13 cellular contexts compared by ENCODE assay signal in the genomic region with DNA sequence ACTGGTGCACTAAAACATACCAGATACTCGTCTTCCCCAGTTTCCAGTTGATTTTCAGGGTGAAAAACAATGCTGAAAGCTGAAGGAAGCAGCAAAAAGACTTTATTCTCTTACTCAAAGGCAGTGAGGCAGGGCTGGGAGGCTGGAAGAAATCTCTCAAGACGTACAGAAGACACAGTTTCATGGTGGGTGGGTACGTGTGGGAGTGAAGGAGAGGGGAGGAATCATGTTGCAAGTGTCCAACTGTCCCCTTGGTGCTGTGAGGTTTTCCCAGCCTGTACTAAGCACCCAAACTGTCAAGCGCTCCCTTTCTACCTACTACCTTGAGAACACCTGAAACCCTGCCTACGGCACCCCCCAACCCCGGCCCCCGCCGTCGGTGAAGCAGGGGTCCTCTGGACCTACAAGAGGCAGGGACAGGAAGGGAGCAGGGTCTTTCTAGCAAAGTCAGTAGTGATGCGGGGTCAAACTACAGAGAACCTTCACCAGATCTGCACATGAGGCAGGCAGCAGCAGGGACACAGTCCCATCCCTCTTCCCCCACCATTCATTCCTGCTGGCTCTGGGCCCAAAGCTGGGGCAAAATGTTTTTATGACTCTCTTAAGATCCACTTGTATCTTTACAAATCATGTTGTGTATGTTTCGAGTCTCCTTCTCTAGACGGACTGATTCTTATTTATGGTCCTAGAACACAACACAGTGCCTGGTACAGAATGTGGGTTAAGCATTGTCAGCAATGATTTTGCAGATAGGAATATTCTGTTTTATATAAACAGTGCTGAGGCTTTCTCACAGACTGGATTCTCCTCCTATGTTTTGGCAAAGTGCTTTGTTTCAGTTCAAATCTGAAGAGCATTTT. TPM values are rescaled to one million over a fixed set of nuclear protein-coding genes. Genes with fewer than 3 reads are reported as not detected.
DNase-seq lines count a peak whose midpoint lies in the region; ATAC-seq, FAIRE-seq and TF ChIP-seq lines count a peak whose summit lies in the region.
"Had no signal": no experiment of that assay in that cellular context is flagged by ENCODE, and none has a peak within 500 bp of the region (broad histone marks: within the 10 kb centered on the region; RNA-seq: fewer than 3 reads in every experiment).

No MANE protein-coding gene starts in this region.

- TF ChIP-seq CTCF in CD4-positive, alpha-beta T cell (IDR thresholded peaks at IDR 0.05): no peak
- TF ChIP-seq CTCF in DOHH2 (IDR thresholded peaks at IDR 0.05; ENCODE audit: low read depth, low read length, poor library complexity, severe bottlenecking): no peak
- no peak for TF ChIP-seq CTCF in neural progenitor cell (IDR thresholded peaks at IDR 0.05)

- H3K4me3 ChIP-seq in DOHH2 (ENCODE audit: low read length) (no peak overlapping the region), neural progenitor cell (no peak overlapping the region)

- H3K27ac ChIP-seq in CD4-positive, alpha-beta T cell (ENCODE audit: low read depth, low read length): no peak overlapping the region
- peak overlapping the region; percentile 79 for H3K27ac ChIP-seq in DOHH2 (ENCODE audit: low read depth, low read length)
- no peak overlapping the region for H3K27ac ChIP-seq in neural progenitor cell

- no peak for DNase-seq in CD4-positive, alpha-beta T cell
- no peak for DNase-seq in activated T-helper 1 cell treated with anti-CD3 and anti-CD28 coated beads, Interleukin-12 subunit alpha, Interleukin-12 subunit beta, Interleukin-2, Interleukin-4 antibody, amounts not matched to agents 30 ng/mL and 10 ng/mL and 1 ng/mL, durations not matched to agents 14 hours and 24 hours and 36 hours (ENCODE audit: low spot score)
- no peak for DNase-seq in neural progenitor cell (ENCODE audit: low spot score)
- DNase-seq in frontal cortex (ENCODE audit: low spot score in 2 of 2): no peak
- DNase-seq: naive thymus-derived CD8-positive, alpha-beta T cell; RPMI8226; stimulated activated CD8-positive, alpha-beta memory T cell treated with anti-CD3 and anti-CD28 coated beads, Interleukin-4, amount 100 ng/mL, for 48 hours had no signal

- H3K36me3 ChIP-seq in DOHH2 (ENCODE audit: control insufficient read depth, low read length) (peaks cover 21% of the 10 kb centered on the region), neural progenitor cell (no peaks in the 10 kb centered on the region)

- no peak overlapping the region for H3K9ac ChIP-seq in neural progenitor cell

- peaks cover 32% of the 10 kb centered on the region for H3F3A ChIP-seq in DOHH2 (ENCODE audit: control insufficient read depth, insufficient read depth)
- H3F3A ChIP-seq in neural progenitor cell (ENCODE audit: low read depth): peaks cover 34% of the 10 kb centered on the region

- POLR2A ChIA-PET in CD4-positive, alpha-beta T cell (lab: Charles Lee): interaction anchor here (0.6 to 4.2 kb wide), 5 partner anchors 11 to 475 kb away, joined by 3 to 31 read pairs (median 12); partner anchors contain the start of gene ELF2

- H3K4me2 ChIP-seq in DOHH2 (ENCODE audit: low read length) (peak overlapping the region; percentile 94; the same call in 1 of the 2 replicates), neural progenitor cell (no peak overlapping the region)

- H3K4me1 ChIP-seq in DOHH2 (ENCODE audit: control insufficient read depth, low read length) (peaks cover 67% of the 10 kb centered on the region), neural progenitor cell (peaks cover 27% of the 10 kb centered on the region)

- no peak for ATAC-seq in CD4-positive, alpha-beta T cell (ENCODE audit: poor library complexity)
- ATAC-seq in GM19467 (IDR thresholded peaks at IDR 0.05; ENCODE audit: unreplicated experiment) (no peak), GM21723 (IDR thresholded peaks at IDR 0.05; ENCODE audit: unreplicated experiment) (no peak)
- ATAC-seq: naive thymus-derived CD8-positive, alpha-beta T cell had no signal

- no peaks in the 10 kb centered on the region for H3K9me3 ChIP-seq in CD4-positive, alpha-beta T cell (ENCODE audit: control insufficient read depth, low read length)
- no peaks in the 10 kb centered on the region for H3K9me3 ChIP-seq in DOHH2 (ENCODE audit: control insufficient read depth, insufficient read depth, low read length)
- no peaks in the 10 kb centered on the region for H3K9me3 ChIP-seq in neural progenitor cell (ENCODE audit: low read depth)

- no peak for FAIRE-seq in frontal cortex (lab: Jason Lieb, UNC)
- FAIRE-seq: colon, H54, TTC549 had no signal

- H3K79me2 ChIP-seq in DOHH2 (ENCODE audit: control insufficient read depth, low read length) (peaks cover 28% of the 10 kb centered on the region), neural progenitor cell (ENCODE audit: low read depth) (no peaks in the 10 kb centered on the region)

- no peak overlapping the region for H2AFZ ChIP-seq in neural progenitor cell (replicated peaks)

- H3K27me3 ChIP-seq in CD4-positive, alpha-beta T cell (ENCODE audit: control insufficient read depth, insufficient read depth, low read length): no peaks in the 10 kb centered on the region
- H3K27me3 ChIP-seq in DOHH2 (ENCODE audit: control insufficient read depth, low read length) (no peaks in the 10 kb centered on the region), neural progenitor cell (peaks cover 70% of the 10 kb centered on the region)

- peak overlapping the region; percentile 99 for H3K27ac Mint-ChIP-seq in CD4-positive, alpha-beta T cell
- H3K27ac Mint-ChIP-seq in activated T-helper 1 cell treated with anti-CD3 and anti-CD28 coated beads, Interleukin-12 subunit alpha, Interleukin-12 subunit beta, Interleukin-2, Interleukin-4 antibody, amounts not matched to agents 30 ng/mL and 10 ng/mL and 1 ng/mL, durations not matched to agents 14 hours and 24 hours and 36 hours: peak overlapping the region; percentile 10
- H3K27ac Mint-ChIP-seq in neural progenitor cell: no peak overlapping the region

- H4K20me1 ChIP-seq in DOHH2 (ENCODE audit: control insufficient read depth, insufficient read depth, low read depth, low read length) (peaks cover 11% of the 10 kb centered on the region; the same call in 1 of the 2 replicates), neural progenitor cell (ENCODE audit: low read depth) (no peaks in the 10 kb centered on the region)

- H3K4me3 Mint-ChIP-seq in CD4-positive, alpha-beta T cell: peak overlapping the region; percentile 100
- peak overlapping the region; percentile 7 for H3K4me3 Mint-ChIP-seq in activated T-helper 1 cell treated with anti-CD3 and anti-CD28 coated beads, Interleukin-12 subunit alpha, Interleukin-12 subunit beta, Interleukin-2, Interleukin-4 antibody, amounts not matched to agents 30 ng/mL and 10 ng/mL and 1 ng/mL, durations not matched to agents 14 hours and 24 hours and 36 hours
- peak overlapping the region; percentile 29 for H3K4me3 Mint-ChIP-seq in neural progenitor cell

- peaks cover 61% of the 10 kb centered on the region for H3K4me1 Mint-ChIP-seq in CD4-positive, alpha-beta T cell (ENCODE audit: low read depth)
- H3K4me1 Mint-ChIP-seq in activated T-helper 1 cell treated with anti-CD3 and anti-CD28 coated beads, Interleukin-12 subunit alpha, Interleukin-12 subunit beta, Interleukin-2, Interleukin-4 antibody, amounts not matched to agents 30 ng/mL and 10 ng/mL and 1 ng/mL, durations not matched to agents 14 hours and 24 hours and 36 hours (ENCODE audit: low read depth): peaks cover 44% of the 10 kb centered on the region
- H3K4me1 Mint-ChIP-seq in neural progenitor cell: peaks cover 54% of the 10 kb centered on the region

- CTCF ChIA-PET in CD4-positive, alpha-beta T cell (lab: Charles Lee): interaction anchor here (1.3 to 1.5 kb wide), 2 partner anchors 528 to 966 kb away, joined by 3 to 4 read pairs; partner anchors contain the start of gene ELMOD2

- H3K9me2 ChIP-seq in DOHH2 (replicated peaks; ENCODE audit: control insufficient read depth, low read length): no peaks in the 10 kb centered on the region

- H3K9me3 Mint-ChIP-seq in CD4-positive, alpha-beta T cell: no peaks in the 10 kb centered on the region
- H3K9me3 Mint-ChIP-seq in activated T-helper 1 cell treated with anti-CD3 and anti-CD28 coated beads, Interleukin-12 subunit alpha, Interleukin-12 subunit beta, Interleukin-2, Interleukin-4 antibody, amounts not matched to agents 30 ng/mL and 10 ng/mL and 1 ng/mL, durations not matched to agents 14 hours and 24 hours and 36 hours: no peaks in the 10 kb centered on the region
- no peaks in the 10 kb centered on the region for H3K9me3 Mint-ChIP-seq in neural progenitor cell
- H3K9me3 Mint-ChIP-seq: naive thymus-derived CD8-positive, alpha-beta T cell had no signal

- intact Hi-C loops in CD4-positive, alpha-beta T cell (cut with DNase I, micrococcal nuclease): loop anchor here in 1 of 2 experiments (5.0 to 10.0 kb wide), 3 partner anchors 381 to 966 kb away; partner anchors contain the start of genes ELF2, ELMOD2 and MAML3
- intact Hi-C loops in activated T-helper 1 cell treated with anti-CD3 and anti-CD28 coated beads, Interleukin-12 subunit alpha, Interleukin-12 subunit beta, Interleukin-2, Interleukin-4 antibody, amounts not matched to agents 30 ng/mL and 10 ng/mL and 1 ng/mL, durations not matched to agents 14 hours and 24 hours and 36 hours (cut with micrococcal nuclease): loop anchor here (5.0 kb wide), 2 partner anchors 299 to 594 kb away; partner anchors contain the start of gene MAML3

- peaks cover 19% of the 10 kb centered on the region for H3K36me3 Mint-ChIP-seq in CD4-positive, alpha-beta T cell (ENCODE audit: low read depth)
- no peaks in the 10 kb centered on the region for H3K36me3 Mint-ChIP-seq in activated T-helper 1 cell treated with anti-CD3 and anti-CD28 coated beads, Interleukin-12 subunit alpha, Interleukin-12 subunit beta, Interleukin-2, Interleukin-4 antibody, amounts not matched to agents 30 ng/mL and 10 ng/mL and 1 ng/mL, durations not matched to agents 14 hours and 24 hours and 36 hours (ENCODE audit: low read depth)
- no peaks in the 10 kb centered on the region for H3K36me3 Mint-ChIP-seq in neural progenitor cell

- H3K27me3 Mint-ChIP-seq in CD4-positive, alpha-beta T cell: peaks cover 9% of the 10 kb centered on the region
- H3K27me3 Mint-ChIP-seq in activated T-helper 1 cell treated with anti-CD3 and anti-CD28 coated beads, Interleukin-12 subunit alpha, Interleukin-12 subunit beta, Interleukin-2, Interleukin-4 antibody, amounts not matched to agents 30 ng/mL and 10 ng/mL and 1 ng/mL, durations not matched to agents 14 hours and 24 hours and 36 hours (ENCODE audit: insufficient read depth): peaks cover 13% of the 10 kb centered on the region
- H3K27me3 Mint-ChIP-seq in neural progenitor cell (ENCODE audit: insufficient read depth, low read depth): peaks cover 29% of the 10 kb centered on the region

RNA-seq across cellular contexts. Expression of gene SETD7, which starts 2.4 kb away (rescaled TPM):
- 10 to 100 TPM; 23.1 to 23.5 TPM for total RNA-seq in CD4-positive, alpha-beta T cell
- 17.4 and 18.7 TPM in 2 replicates for total RNA-seq in activated T-helper 1 cell treated with anti-CD3 and anti-CD28 coated beads, Interleukin-12 subunit alpha, Interleukin-12 subunit beta, Interleukin-2, Interleukin-4 antibody, amounts not matched to agents 30 ng/mL and 10 ng/mL and 1 ng/mL, durations not matched to agents 14 hours and 24 hours and 36 hours
- total RNA-seq in neural progenitor cell (ENCODE audit: low replicate concordance) (4.9 and 8.2 TPM in 2 replicates), frontal cortex (28.5 TPM)

Comparison
In these comparisons a context has a peak if more than half of its experiments do, and no peak if none do; other contexts are left out.
1. H3K4me3 Mint-ChIP-seq: peak in every context shown above with its lines; median percentile 100 in CD4-positive, alpha-beta T cell; 29 in neural progenitor cell; 7 in activated T-helper 1 cell treated with anti-CD3 and anti-CD28 coated beads, Interleukin-12 subunit alpha, Interleukin-12 subunit beta, Interleukin-2, Interleukin-4 antibody, amounts not matched to agents 30 ng/mL and 10 ng/mL and 1 ng/mL, durations not matched to agents 14 hours and 24 hours and 36 hours.